In genomic region chr7:111541067-111541466, GRCh38 we compare ENCODE assay signal across 37 cellular contexts.
"Had no signal": no experiment of that assay in that cellular context is flagged by ENCODE, and none has a peak within 500 bp of the region (broad histone marks: within the 10 kb centered on the region; RNA-seq: fewer than 3 reads in every experiment).

No MANE protein-coding gene starts in this region.

- DNase-seq: activated B cell treated with CpG ODN at 0.5 μM for 24 hours; activated CD4-positive, alpha-beta memory T cell treated with anti-CD3 and anti-CD28 coated beads for 36 hours; activated CD4-positive, alpha-beta T cell treated with anti-CD3 and anti-CD28 coated beads, Interleukin-2, amount 10 ng/mL, durations not matched to agents 24 days and 14 days; activated CD8-positive, alpha-beta memory T cell treated with anti-CD3 and anti-CD28 coated beads, Interleukin-2, amount 10 ng/mL, durations not matched to agents 7 days and 5 days; activated CD8-positive, alpha-beta memory T cell treated with anti-CD3 and anti-CD28 coated beads, Interleukin-2, amount 50 U/mL, for 4 hours; activated CD8-positive, alpha-beta T cell treated with anti-CD3 and anti-CD28 coated beads, Interleukin-2, amount 10 ng/mL, durations not matched to agents 7 days and 5 days; activated effector memory CD4-positive, alpha-beta T cell treated with anti-CD3 and anti-CD28 coated beads, Interleukin-2, amount 50 U/mL, for 16 hours; activated naive CD4-positive, alpha-beta T cell treated with anti-CD3 and anti-CD28 coated beads for 36 hours; activated naive CD8-positive, alpha-beta T cell treated with anti-CD3 and anti-CD28 coated beads for 36 hours; activated naive CD8-positive, alpha-beta T cell treated with anti-CD3 and anti-CD28 coated beads, Interleukin-2, amount 50 U/mL, for 24 hours; activated T-cell treated with anti-CD3 and anti-CD28 coated beads, Interleukin-2, amount 50 U/mL, for 1 hour; activated T-cell treated with anti-CD3 and anti-CD28 coated beads, Interleukin-2, amount 50 U/mL, for 48 hours; adrenal gland; amygdala; aorta; central memory CD4-positive, alpha-beta T cell; cerebellar nuclear complex; colonic mucosa; effector CD8-positive, alpha-beta T cell; esophagus squamous epithelium; foreskin melanocyte; T-helper 1 cell; T-helper 17 cell; T1000; WERI-Rb-1 had no signal

- H3K27me3 ChIP-seq: adrenal gland, breast epithelium, cardiac muscle cell, colonic mucosa, esophagus squamous epithelium, gastroesophageal sphincter had no signal

- H3K27me3 Mint-ChIP-seq: activated B cell treated with CpG ODN at 0.5 μM for 24 hours; activated CD4-positive, alpha-beta memory T cell treated with anti-CD3 and anti-CD28 coated beads for 36 hours; activated CD4-positive, alpha-beta T cell treated with anti-CD3 and anti-CD28 coated beads, Interleukin-2, amount 10 ng/mL, durations not matched to agents 24 days and 14 days; activated CD8-positive, alpha-beta memory T cell treated with anti-CD3 and anti-CD28 coated beads, Interleukin-2, amount 10 ng/mL, durations not matched to agents 7 days and 5 days; activated naive CD4-positive, alpha-beta T cell treated with anti-CD3 and anti-CD28 coated beads, Interleukin-2, amount 50 U/mL, for 24 hours; activated naive CD8-positive, alpha-beta T cell treated with anti-CD3 and anti-CD28 coated beads for 36 hours; activated naive CD8-positive, alpha-beta T cell treated with anti-CD3 and anti-CD28 coated beads, Interleukin-2, amount 50 U/mL, for 24 hours; brain; T-helper 17 cell had no signal

- H3K9me3 ChIP-seq: adrenal gland, breast epithelium, colonic mucosa, esophagus squamous epithelium, gastroesophageal sphincter had no signal

- H3K4me1 Mint-ChIP-seq: activated B cell treated with CpG ODN at 0.5 μM for 24 hours; activated CD4-positive, alpha-beta T cell treated with anti-CD3 and anti-CD28 coated beads, Interleukin-2, amount 10 ng/mL, durations not matched to agents 24 days and 14 days; activated CD8-positive, alpha-beta memory T cell treated with anti-CD3 and anti-CD28 coated beads, Interleukin-2, amount 10 ng/mL, durations not matched to agents 7 days and 5 days; activated naive CD8-positive, alpha-beta T cell treated with anti-CD3 and anti-CD28 coated beads, Interleukin-2, amount 50 U/mL, for 24 hours; brain had no signal

- H3K4me3 ChIP-seq: adrenal gland, breast epithelium, cardiac muscle cell, colonic mucosa, esophagus squamous epithelium, gastroesophageal sphincter had no signal

- H3K36me3 ChIP-seq: adrenal gland, breast epithelium, cardiac muscle cell, colonic mucosa, esophagus squamous epithelium, gastroesophageal sphincter, WERI-Rb-1 had no signal

- ATAC-seq: activated CD4-positive, CD25-positive, alpha-beta regulatory T cell treated with anti-CD3 and anti-CD28 coated beads, Interleukin-2, amount 50 U/mL, for 24 hours; activated CD8-positive, alpha-beta memory T cell treated with anti-CD3 and anti-CD28 coated beads, Interleukin-2, amount 10 ng/mL, durations not matched to agents 7 days and 5 days; activated CD8-positive, alpha-beta T cell treated with anti-CD3 and anti-CD28 coated beads, Interleukin-2, amount 10 ng/mL, durations not matched to agents 7 days and 5 days; activated naive CD8-positive, alpha-beta T cell treated with anti-CD3 and anti-CD28 coated beads, Interleukin-2, amount 50 U/mL, for 24 hours; gastroesophageal sphincter; T-helper 17 cell had no signal

- H3K27ac Mint-ChIP-seq: activated B cell treated with CpG ODN at 0.5 μM for 24 hours; activated CD4-positive, alpha-beta memory T cell treated with anti-CD3 and anti-CD28 coated beads for 36 hours; activated CD4-positive, alpha-beta T cell treated with anti-CD3 and anti-CD28 coated beads, Interleukin-2, amount 10 ng/mL, durations not matched to agents 24 days and 14 days; activated CD8-positive, alpha-beta memory T cell treated with anti-CD3 and anti-CD28 coated beads, Interleukin-2, amount 10 ng/mL, durations not matched to agents 7 days and 5 days; activated CD8-positive, alpha-beta T cell treated with anti-CD3 and anti-CD28 coated beads, Interleukin-2, amount 10 ng/mL, durations not matched to agents 7 days and 5 days; activated naive CD4-positive, alpha-beta T cell treated with anti-CD3 and anti-CD28 coated beads for 36 hours; activated naive CD4-positive, alpha-beta T cell treated with anti-CD3 and anti-CD28 coated beads, Interleukin-2, amount 50 U/mL, for 24 hours; activated naive CD8-positive, alpha-beta T cell treated with anti-CD3 and anti-CD28 coated beads for 36 hours; activated naive CD8-positive, alpha-beta T cell treated with anti-CD3 and anti-CD28 coated beads, Interleukin-2, amount 50 U/mL, for 24 hours; activated T-helper 1 cell treated with anti-CD3 and anti-CD28 coated beads, Interleukin-12 subunit alpha, Interleukin-12 subunit beta, Interleukin-2, Interleukin-4 antibody, amounts not matched to agents 30 ng/mL and 10 ng/mL and 1 ng/mL, durations not matched to agents 14 hours and 24 hours and 36 hours; activated T-helper 2 cell treated with anti-CD3 and anti-CD28 coated beads, Interferon-gamma antibody, Interleukin-2, Interleukin-4, amounts not matched to agents 10 μg/mL and 5 μg/mL and 100 μg/mL, durations not matched to agents 14 hours and 24 hours and 36 hours; brain; T-helper 17 cell; T-helper 2 cell treated with Interferon-gamma antibody and Interleukin-4, amounts not matched to agents 5 μg/mL and 100 μg/mL, for 36 hours had no signal

- H3K36me3 Mint-ChIP-seq: brain had no signal

- H3K9me3 Mint-ChIP-seq: activated B cell treated with CpG ODN at 0.5 μM for 24 hours; activated CD4-positive, alpha-beta memory T cell treated with anti-CD3 and anti-CD28 coated beads for 36 hours; activated CD4-positive, alpha-beta T cell treated with anti-CD3 and anti-CD28 coated beads, Interleukin-2, amount 10 ng/mL, durations not matched to agents 24 days and 14 days; activated naive CD4-positive, alpha-beta T cell treated with anti-CD3 and anti-CD28 coated beads for 36 hours; activated naive CD4-positive, alpha-beta T cell treated with anti-CD3 and anti-CD28 coated beads, Interleukin-2, amount 50 U/mL, for 24 hours; activated naive CD8-positive, alpha-beta T cell treated with anti-CD3 and anti-CD28 coated beads for 36 hours; activated naive CD8-positive, alpha-beta T cell treated with anti-CD3 and anti-CD28 coated beads, Interleukin-2, amount 50 U/mL, for 24 hours; activated T-helper 1 cell treated with anti-CD3 and anti-CD28 coated beads, Interleukin-12 subunit alpha, Interleukin-12 subunit beta, Interleukin-2, Interleukin-4 antibody, amounts not matched to agents 30 ng/mL and 10 ng/mL and 1 ng/mL, durations not matched to agents 14 hours and 24 hours and 36 hours; activated T-helper 2 cell treated with anti-CD3 and anti-CD28 coated beads, Interferon-gamma antibody, Interleukin-2, Interleukin-4, amounts not matched to agents 10 μg/mL and 5 μg/mL and 100 μg/mL, durations not matched to agents 14 hours and 24 hours and 36 hours; T-helper 2 cell treated with Interferon-gamma antibody and Interleukin-4, amounts not matched to agents 5 μg/mL and 100 μg/mL, for 36 hours had no signal

- H3K27ac ChIP-seq: adrenal gland, breast epithelium, cardiac muscle cell, colonic mucosa, epithelial cell of prostate, esophagus squamous epithelium, gastroesophageal sphincter, WERI-Rb-1 had no signal

- FAIRE-seq: endometrium, endothelial cell of umbilical vein had no signal

- H3K4me3 Mint-ChIP-seq: activated B cell treated with CpG ODN at 0.5 μM for 24 hours; activated CD4-positive, alpha-beta memory T cell treated with anti-CD3 and anti-CD28 coated beads for 36 hours; activated CD4-positive, alpha-beta T cell treated with anti-CD3 and anti-CD28 coated beads, Interleukin-2, amount 10 ng/mL, durations not matched to agents 24 days and 14 days; activated CD8-positive, alpha-beta memory T cell treated with anti-CD3 and anti-CD28 coated beads, Interleukin-2, amount 10 ng/mL, durations not matched to agents 7 days and 5 days; activated CD8-positive, alpha-beta T cell treated with anti-CD3 and anti-CD28 coated beads, Interleukin-2, amount 10 ng/mL, durations not matched to agents 7 days and 5 days; activated naive CD4-positive, alpha-beta T cell treated with anti-CD3 and anti-CD28 coated beads for 36 hours; activated naive CD4-positive, alpha-beta T cell treated with anti-CD3 and anti-CD28 coated beads, Interleukin-2, amount 50 U/mL, for 24 hours; activated naive CD8-positive, alpha-beta T cell treated with anti-CD3 and anti-CD28 coated beads for 36 hours; activated naive CD8-positive, alpha-beta T cell treated with anti-CD3 and anti-CD28 coated beads, Interleukin-2, amount 50 U/mL, for 24 hours; activated T-helper 1 cell treated with anti-CD3 and anti-CD28 coated beads, Interleukin-12 subunit alpha, Interleukin-12 subunit beta, Interleukin-2, Interleukin-4 antibody, amounts not matched to agents 30 ng/mL and 10 ng/mL and 1 ng/mL, durations not matched to agents 14 hours and 24 hours and 36 hours; brain; T-helper 17 cell; T-helper 2 cell treated with Interferon-gamma antibody and Interleukin-4, amounts not matched to agents 5 μg/mL and 100 μg/mL, for 36 hours had no signal

- H3K4me1 ChIP-seq: breast epithelium, colonic mucosa, esophagus squamous epithelium, gastroesophageal sphincter had no signal
